8 cellular contexts compared by ENCODE assay signal in the genomic region with DNA sequence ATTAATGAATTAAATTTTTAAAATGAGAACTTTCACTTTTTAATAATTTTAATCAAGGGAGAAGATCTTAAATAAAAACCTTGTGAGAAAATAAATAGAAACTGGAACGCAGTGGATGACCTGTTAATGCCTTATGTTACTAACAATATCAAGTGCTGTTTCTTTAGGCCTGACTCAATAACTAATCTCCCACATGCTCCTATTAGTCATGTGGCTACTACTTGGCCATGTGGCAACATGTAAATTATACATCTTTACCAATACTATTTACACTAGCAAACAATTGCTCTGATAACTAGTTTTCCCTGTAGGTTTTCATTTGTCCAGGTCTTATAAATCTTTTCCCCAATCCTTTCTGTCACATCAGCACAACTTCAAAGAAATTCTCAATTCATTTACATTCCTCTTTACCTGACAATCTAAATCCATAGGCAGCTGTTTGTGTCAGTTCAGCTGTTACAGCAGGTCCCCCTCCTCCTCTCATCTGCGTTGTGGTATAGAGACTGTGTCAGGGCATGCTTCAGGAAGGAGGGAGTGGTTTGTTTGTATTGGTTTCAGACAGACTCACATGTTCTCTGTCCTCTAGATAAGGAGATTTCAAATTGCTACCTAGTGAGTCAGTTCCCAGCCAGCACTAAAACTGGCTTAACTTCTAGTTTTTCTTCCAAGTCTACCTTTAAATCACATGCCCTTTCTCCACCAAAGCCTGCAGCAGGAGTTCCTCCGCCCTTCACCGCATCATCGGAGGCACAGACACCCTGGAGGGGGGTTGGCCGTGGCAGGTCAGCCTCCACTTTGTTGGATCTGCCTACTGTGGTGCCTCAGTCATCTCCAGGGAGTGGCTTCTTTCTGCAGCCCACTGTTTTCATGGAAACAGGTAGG. TPM values are rescaled to one million over a fixed set of nuclear protein-coding genes. Genes with fewer than 3 reads are reported as not detected.
DNase-seq lines count a peak whose midpoint lies in the region; ATAC-seq, FAIRE-seq and TF ChIP-seq lines count a peak whose summit lies in the region.

No MANE protein-coding gene starts in this region.

- TF ChIP-seq POLR2A in GM12892 (IDR thresholded peaks at IDR 0.05; ENCODE audit: low read depth, low read length), result no peak

- DNase-seq in activated CD8-positive, alpha-beta memory T cell treated with anti-CD3 and anti-CD28 coated beads for 24 hours, result peak; percentile 60
- no peak for DNase-seq in activated CD8-positive, alpha-beta memory T cell treated with anti-CD3 and anti-CD28 coated beads, Interleukin-2, amount 50 U/mL, for 48 hours
- DNase-seq in NCI-H345 treated with DMSO at 0.1 percent for 48 hours (lab: John Stamatoyannopoulos, UW; ENCODE audit: unreplicated experiment), result peak; percentile 48
- peak; percentile 29 to 56 for DNase-seq in activated naive CD4-positive, alpha-beta T cell treated with anti-CD3 and anti-CD28 coated beads, Interleukin-2, amount 50 U/mL, for 72 hours (ENCODE audit: low spot score in 2 of 2)
- DNase-seq in left lung, result peak; percentile 69 to 83
- DNase-seq in GM12892 (ENCODE audit: insufficient read length), result no peak
- no peak for DNase-seq in SKM-1 (lab: John Stamatoyannopoulos, UW; ENCODE audit: unreplicated experiment)

- no peak for FAIRE-seq in GM12892 (lab: Jason Lieb, UNC)

- H3K9me3 ChIP-seq in left lung, result no peaks in the 10 kb centered on the region

- H3K9me3 Mint-ChIP-seq in activated naive CD4-positive, alpha-beta T cell treated with anti-CD3 and anti-CD28 coated beads, Interleukin-2, amount 50 U/mL, for 72 hours, result peaks cover 0 to 5% of the 10 kb centered on the region in 2 donors

- peak overlapping the region in 1 of 2 donors; percentile 66 for H3K27ac Mint-ChIP-seq in activated naive CD4-positive, alpha-beta T cell treated with anti-CD3 and anti-CD28 coated beads, Interleukin-2, amount 50 U/mL, for 72 hours

- intact Hi-C loops in left lung (cut with DNase I), result no loop called here

- no peak for TF ChIP-seq CTCF in left lung (IDR thresholded peaks at IDR 0.05)

- H3K4me1 ChIP-seq in left lung, result no peaks in the 10 kb centered on the region

- H3K36me3 ChIP-seq in left lung, result no peaks in the 10 kb centered on the region

- H3K27me3 ChIP-seq in left lung, result no peaks in the 10 kb centered on the region

- peaks cover 4 to 15% of the 10 kb centered on the region in 2 donors for H3K36me3 Mint-ChIP-seq in activated naive CD4-positive, alpha-beta T cell treated with anti-CD3 and anti-CD28 coated beads, Interleukin-2, amount 50 U/mL, for 72 hours

- H3K4me3 ChIP-seq in left lung, result no peak overlapping the region

- peak overlapping the region; percentile 35 to 52 for H3K27ac ChIP-seq in left lung

- ATAC-seq in HG02884 (IDR thresholded peaks at IDR 0.05; ENCODE audit: unreplicated experiment), result peak; percentile 69
- peak; percentile 95 to 98 for ATAC-seq in activated naive CD4-positive, alpha-beta T cell treated with anti-CD3 and anti-CD28 coated beads, Interleukin-2, amount 50 U/mL, for 72 hours
- peak; percentile 96 for ATAC-seq in left lung

RNA-seq across cellular contexts. Expression of gene C3orf52, which starts 11.3 kb away (rescaled TPM):
- total RNA-seq in activated naive CD4-positive, alpha-beta T cell treated with anti-CD3 and anti-CD28 coated beads, Interleukin-2, amount 50 U/mL, for 72 hours, result 10 to 100 TPM in 1 of 2 donors, 1 to 10 TPM in 1; 6.5 to 11.2 TPM
- total RNA-seq in left lung, result 10 to 100 TPM; 21.0 to 30.5 TPM
- 5.0 TPM for polyA plus RNA-seq in GM12892 (2012; ENCODE audit: missing spikeins)

RNA-seq across cellular contexts. Expression of gene TMPRSS7, which starts 40.3 kb away (rescaled TPM):
- not detected for total RNA-seq in activated naive CD4-positive, alpha-beta T cell treated with anti-CD3 and anti-CD28 coated beads, Interleukin-2, amount 50 U/mL, for 72 hours
- total RNA-seq in left lung, result under 1 TPM in 1 of 2 donors, not detected in 1; 0.17 TPM
- polyA plus RNA-seq in GM12892 (2012; ENCODE audit: missing spikeins), result not detected

RNA-seq across cellular contexts. Expression of gene GCSAM, which starts 58.2 kb away (rescaled TPM):
- total RNA-seq in activated naive CD4-positive, alpha-beta T cell treated with anti-CD3 and anti-CD28 coated beads, Interleukin-2, amount 50 U/mL, for 72 hours, result 10 to 100 TPM in 1 of 2 donors, 1 to 10 TPM in 1; 5.2 to 23.7 TPM
- total RNA-seq in left lung, result under 1 TPM; 0.20 to 0.45 TPM
- polyA plus RNA-seq in GM12892 (2012; ENCODE audit: missing spikeins), result 273 TPM

Comparison
In these comparisons a context has a peak if more than half of its experiments do, and no peak if none do; other contexts are left out.
1. DNase-seq: peak in activated CD8-positive, alpha-beta memory T cell treated with anti-CD3 and anti-CD28 coated beads for 24 hours (single experiment), NCI-H345 treated with DMSO at 0.1 percent for 48 hours (single experiment), activated naive CD4-positive, alpha-beta T cell treated with anti-CD3 and anti-CD28 coated beads, Interleukin-2, amount 50 U/mL, for 72 hours (2 of 2) and left lung (2 of 2); none in activated CD8-positive, alpha-beta memory T cell treated with anti-CD3 and anti-CD28 coated beads, Interleukin-2, amount 50 U/mL, for 48 hours (single experiment), GM12892 (single experiment) and SKM-1 (single experiment).
2. RNA of gene GCSAM, which starts 58.2 kb away (total RNA-seq): 5.2 to 23.7 TPM in activated naive CD4-positive, alpha-beta T cell treated with anti-CD3 and anti-CD28 coated beads, Interleukin-2, amount 50 U/mL, for 72 hours; 0.20 to 0.45 TPM in left lung; every median in the first group is over 4 times any median in the second.
3. Peak in every context shown above with its lines, with median percentiles within 50 percentile points of each other: ATAC-seq.